ENCODE assay signal across 18 cellular contexts in genomic region chr4:135434936-135435335, GRCh38.
DNase-seq lines count a peak whose midpoint lies in the region; ATAC-seq and TF ChIP-seq lines count a peak whose summit lies in the region.
"Had no signal": no experiment of that assay in that cellular context is flagged by ENCODE, and none has a peak within 500 bp of the region (broad histone marks: within the 10 kb centered on the region; RNA-seq: fewer than 3 reads in every experiment).

No MANE protein-coding gene starts in this region.

- no peaks in the 10 kb centered on the region for H3K4me1 ChIP-seq in PC-3 (ENCODE audit: insufficient read depth, low read length)
- no peaks in the 10 kb centered on the region for H3K4me1 ChIP-seq in hepatocyte (ENCODE audit: insufficient read depth)
- no peaks in the 10 kb centered on the region for H3K4me1 ChIP-seq in upper lobe of left lung
- H3K4me1 ChIP-seq: A549 had no signal

- ATAC-seq in PC-3: no peak
- no peak for ATAC-seq in HG03039 (IDR thresholded peaks at IDR 0.05; ENCODE audit: unreplicated experiment)
- no peak for ATAC-seq in upper lobe of left lung (ENCODE audit: low FRiP score in 2 of 2)
- ATAC-seq in GM21723 (IDR thresholded peaks at IDR 0.05; ENCODE audit: unreplicated experiment): no peak
- ATAC-seq: A549, GM23338 had no signal

- H3K4me2 ChIP-seq in PC-3 (ENCODE audit: low read length) (no peak overlapping the region), hepatocyte (no peak overlapping the region)
- H3K4me2 ChIP-seq: A549, GM23338 had no signal

- H3K4me3 ChIP-seq in PC-3 (ENCODE audit: low read length) (no peak overlapping the region), hepatocyte (no peak overlapping the region), upper lobe of left lung (no peak overlapping the region)
- H3K4me3 ChIP-seq: A549, GM23338 had no signal

- H4K20me1 ChIP-seq in PC-3 (ENCODE audit: low read length): no peaks in the 10 kb centered on the region
- H4K20me1 ChIP-seq in hepatocyte (ENCODE audit: insufficient read depth, poor library complexity, severe bottlenecking): no peaks in the 10 kb centered on the region

- POLR2A ChIA-PET in PC-3 (lab: Charles Lee; ENCODE audit: unreplicated experiment): no interaction called here

- BruUV-seq in PC-3 (replicated peaks; lab: Mats Ljungman, UMichigan): no TSS peak

- H3K79me2 ChIP-seq in PC-3 (ENCODE audit: low read length): no peaks in the 10 kb centered on the region
- H3K79me2 ChIP-seq in hepatocyte: no peaks in the 10 kb centered on the region

- TF ChIP-seq CTCF in PC-3 (conservative IDR thresholded peaks at IDR 0.05; ENCODE audit: low read depth, low read length) (no peak), hepatocyte (IDR thresholded peaks at IDR 0.05; ENCODE audit: poor library complexity) (no peak), upper lobe of left lung (IDR thresholded peaks at IDR 0.05) (no peak)

- CTCF ChIA-PET in PC-3 (lab: Charles Lee): no interaction called here

- no peaks in the 10 kb centered on the region for H3K9me2 ChIP-seq in PC-3 (replicated peaks; ENCODE audit: low read length)
- no peaks in the 10 kb centered on the region for H3K9me2 ChIP-seq in hepatocyte (replicated peaks; ENCODE audit: insufficient read depth)

- 75% methylated on average over 2 of the region's 2 CpGs for WGBS in hepatocyte (ENCODE audit: low lambda C conversion rate, missing lambda C conversion rate)
- WGBS in upper lobe of left lung, 2 donors: 74 to 81% methylated on average over 2 of the region's 2 CpGs

- TF ChIP-seq EP300 in upper lobe of left lung (IDR thresholded peaks at IDR 0.05): no peak

- H3K9ac ChIP-seq in PC-3 (ENCODE audit: low read length): no peak overlapping the region

- no peaks in the 10 kb centered on the region for H3K36me3 ChIP-seq in PC-3 (ENCODE audit: low read depth, low read length)
- H3K36me3 ChIP-seq in hepatocyte (replicated peaks; ENCODE audit: insufficient read depth, low read depth): no peaks in the 10 kb centered on the region
- H3K36me3 ChIP-seq in upper lobe of left lung: no peaks in the 10 kb centered on the region

- DNase-seq in EL (peak; percentile 65), PC-3 (peak; percentile 1), amniotic epithelial cell (ENCODE audit: low read depth) (peak; percentile 90), hepatocyte (ENCODE audit: low spot score) (peak; percentile 4), upper lobe of left lung (no peak), NOMO-1 treated with DMSO at 0.1 percent for 48 hours (lab: John Stamatoyannopoulos, UW; ENCODE audit: unreplicated experiment) (no peak)
- DNase-seq: COR-L47, DMS53, GF-D8, NCI-H1092 treated with DMSO at 0.1 percent for 48 hours, NCI-H1694, NCI-H2107, NCI-H446, NCI-H748 treated with DMSO at 0.1 percent for 48 hours had no signal

- no peak for TF ChIP-seq POLR2A in upper lobe of left lung (IDR thresholded peaks at IDR 0.05)

- H3K27ac ChIP-seq in PC-3 (ENCODE audit: low read length): no peak overlapping the region
- H3K27ac ChIP-seq in hepatocyte: no peak overlapping the region
- H3K27ac ChIP-seq in upper lobe of left lung: no peak overlapping the region
- H3K27ac ChIP-seq: A549 had no signal

- H3K27me3 ChIP-seq in PC-3 (ENCODE audit: low read length) (no peaks in the 10 kb centered on the region), hepatocyte (no peaks in the 10 kb centered on the region), upper lobe of left lung (no peaks in the 10 kb centered on the region)

- H3K9me3 ChIP-seq in PC-3 (ENCODE audit: low read length) (no peaks in the 10 kb centered on the region), hepatocyte (ENCODE audit: low read depth) (no peaks in the 10 kb centered on the region), upper lobe of left lung (no peaks in the 10 kb centered on the region)
- H3K9me3 ChIP-seq: A549 had no signal

- H3F3A ChIP-seq in PC-3 (ENCODE audit: low read length, unreplicated experiment): no peaks in the 10 kb centered on the region

- H2AFZ ChIP-seq in PC-3 (ENCODE audit: low read length) (no peak overlapping the region), hepatocyte (no peak overlapping the region)
- H2AFZ ChIP-seq: GM23338 had no signal

- intact Hi-C loops in PC-3 (cut with micrococcal nuclease): no loop called here

Comparison
In these comparisons a context has a peak if more than half of its experiments do, and no peak if none do; other contexts are left out.
1. DNase-seq: peak in EL (single experiment), PC-3 (single experiment), amniotic epithelial cell (single experiment) and hepatocyte (single experiment); none in upper lobe of left lung (0 of 2) and NOMO-1 treated with DMSO at 0.1 percent for 48 hours (single experiment).